Comparison of ENCODE assay signal across 16 cellular contexts in the genomic region with DNA sequence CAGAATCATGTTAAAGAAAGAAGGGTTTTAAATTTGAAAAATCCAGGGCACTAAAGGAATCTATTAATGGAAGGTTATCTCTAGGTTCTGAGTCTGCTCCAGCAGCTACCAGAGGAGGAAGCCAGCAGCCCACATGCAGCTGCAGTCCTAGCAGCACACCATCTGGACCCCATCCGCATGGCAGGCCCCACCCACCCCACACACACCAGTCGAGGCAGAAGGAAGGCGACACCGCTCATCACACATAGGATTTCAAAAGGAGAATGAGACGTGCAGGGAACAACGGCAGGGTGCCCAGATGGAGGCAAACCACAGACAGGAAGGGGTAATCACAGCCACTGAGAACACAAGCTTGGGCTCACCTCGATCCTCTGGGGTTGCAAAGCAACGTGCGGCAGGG.
DNase-seq lines count a peak whose midpoint lies in the region; ATAC-seq, FAIRE-seq and TF ChIP-seq lines count a peak whose summit lies in the region.
"Had no signal": no experiment of that assay in that cellular context is flagged by ENCODE, and none has a peak within 500 bp of the region (broad histone marks: within the 10 kb centered on the region; RNA-seq: fewer than 3 reads in every experiment).

No MANE protein-coding gene starts in this region.

- no peak for ATAC-seq in RWPE2 (ENCODE audit: low read depth)
- peak; percentile 79 for ATAC-seq in left ventricle myocardium superior
- no peak for ATAC-seq in HG03565 (IDR thresholded peaks at IDR 0.05; ENCODE audit: unreplicated experiment)
- no peak for ATAC-seq in HG03439 (IDR thresholded peaks at IDR 0.05; ENCODE audit: unreplicated experiment)

- no peaks in the 10 kb centered on the region for H3K27me3 ChIP-seq in RWPE2 (ENCODE audit: insufficient read depth, poor library complexity, severe bottlenecking)
- H3K27me3 ChIP-seq: hepatocyte, Peyer's patch had no signal

- H3K27ac ChIP-seq in RWPE2 (ENCODE audit: poor library complexity, severe bottlenecking): peak overlapping the region; percentile 68
- H3K27ac ChIP-seq: hepatocyte, Peyer's patch had no signal

- no peaks in the 10 kb centered on the region for H3K36me3 ChIP-seq in RWPE2 (ENCODE audit: low read depth)

- TF ChIP-seq CTCF in RWPE2 (IDR thresholded peaks at IDR 0.05; ENCODE audit: poor library complexity, severe bottlenecking): no peak

- no peaks in the 10 kb centered on the region for H3K9me3 ChIP-seq in RWPE2 (ENCODE audit: severe bottlenecking)
- H3K9me3 ChIP-seq: Peyer's patch had no signal

- no peak overlapping the region for H3K4me3 ChIP-seq in RWPE2 (ENCODE audit: severe bottlenecking)
- H3K4me3 ChIP-seq: hepatocyte, lung, Peyer's patch had no signal

- H3K4me1 ChIP-seq in RWPE2 (ENCODE audit: insufficient read depth, poor library complexity, severe bottlenecking): peaks cover 29% of the 10 kb centered on the region
- H3K4me1 ChIP-seq: Peyer's patch had no signal

- peak; percentile 38 for FAIRE-seq in GM18507 (lab: Jason Lieb, UNC)

- intact Hi-C loops in left ventricle myocardium superior (cut with micrococcal nuclease): no loop called here

- DNase-seq in AG08395 (ENCODE audit: low spot score): peak; percentile 31
- DNase-seq in GM18507 (ENCODE audit: extremely low spot score, insufficient read length, low read depth): no peak
- DNase-seq in RWPE2 (ENCODE audit: low spot score): no peak
- peak; percentile 56 for DNase-seq in left ventricle myocardium superior
- no peak for DNase-seq in NCI-H1436 (lab: John Stamatoyannopoulos, UW)
- no peak for DNase-seq in T1000 (lab: John Stamatoyannopoulos, UW)
- DNase-seq: C1 segment of cervical spinal cord; effector CD8-positive, alpha-beta T cell; GDM1; NCI-H2227 treated with DMSO at 0.1 percent for 48 hours; Peyer's patch; stimulated activated CD4-positive, alpha-beta T cell treated with anti-CD3 and anti-CD28 coated beads, Interleukin-4, amount 100 ng/mL, for 4 hours had no signal

Comparison
In these comparisons a context has a peak if more than half of its experiments do, and no peak if none do; other contexts are left out.
1. DNase-seq: peak in AG08395 (single experiment) and left ventricle myocardium superior (single experiment); none in GM18507 (single experiment), RWPE2 (single experiment), NCI-H1436 (single experiment) and T1000 (single experiment).